ENCODE assay signal across 1 cellular context in genomic region chr9:21802418-21803000, GRCh38.
TF ChIP-seq lines count a peak whose summit lies in the region.

MTAP (plus strand) TSS chr9:21802636; CDS start chr9:21802749, 113 bp downstream.

TF ChIP-seq in HepG2, 621 proteins besides CTCF, POLR2A, EP300 and RAD21 (continued from another document and continues in another):
- TF ChIP-seq ZBTB40 (IDR thresholded peaks at IDR 0.05) (no peak; the same call in 1 of the 2 replicates), ZBTB40 (CRISPR knock-in tag; IDR thresholded peaks at IDR 0.05) (peak; percentile 86), ZNF24 (IDR thresholded peaks at IDR 0.05) (no peak), GATAD2A (CRISPR knock-in tag; IDR thresholded peaks at IDR 0.05) (0 out of 2 replicates have a peak, but pooled peaks have one; percentile 36), ZKSCAN5 (CRISPR knock-in tag; IDR thresholded peaks at IDR 0.05) (no peak), ZNF850 (CRISPR knock-in tag; conservative IDR thresholded peaks at IDR 0.05) (no peak), ZNF605 (CRISPR knock-in tag; IDR thresholded peaks at IDR 0.05) (no peak; the same call in 1 of the 2 replicates), PAWR (CRISPR knock-in tag; IDR thresholded peaks at IDR 0.05; ENCODE audit: borderline replicate concordance) (no peak), HIVEP1 (CRISPR knock-in tag; IDR thresholded peaks at IDR 0.05) (no peak), MEF2D (CRISPR knock-in tag; IDR thresholded peaks at IDR 0.05) (0 out of 2 replicates have a peak, but pooled peaks have one; percentile 33), ZBTB43 (CRISPR knock-in tag; conservative IDR thresholded peaks at IDR 0.05) (peak; percentile 39), ZNF567 (CRISPR knock-in tag; IDR thresholded peaks at IDR 0.05; ENCODE audit: borderline replicate concordance) (no peak), RFXANK (CRISPR knock-in tag; IDR thresholded peaks at IDR 0.05) (no peak), ELF4 (CRISPR knock-in tag; IDR thresholded peaks at IDR 0.05; ENCODE audit: borderline replicate concordance) (0 out of 2 replicates have a peak, but pooled peaks have one; percentile 49), ZBTB3 (CRISPR knock-in tag; IDR thresholded peaks at IDR 0.05; ENCODE audit: borderline replicate concordance, low read depth) (0 out of 2 replicates have a peak, but pooled peaks have one; percentile 56), ZNF781 (CRISPR knock-in tag; IDR thresholded peaks at IDR 0.05; ENCODE audit: borderline replicate concordance, not compliant biosample characterization) (no peak), ZNF124 (CRISPR knock-in tag; IDR thresholded peaks at IDR 0.05) (no peak), CREM (IDR thresholded peaks at IDR 0.05) (no peak; the same call in 1 of the 2 replicates), CREM (CRISPR knock-in tag; IDR thresholded peaks at IDR 0.05) (no peak), CEBPG (CRISPR knock-in tag; IDR thresholded peaks at IDR 0.05) (no peak), PHF21A (CRISPR knock-in tag; IDR thresholded peaks at IDR 0.05) (peak; percentile 54; the same call in 1 of the 2 replicates), SIX1 (CRISPR knock-in tag; IDR thresholded peaks at IDR 0.05; ENCODE audit: borderline replicate concordance) (no peak), DRAP1 (CRISPR knock-in tag; IDR thresholded peaks at IDR 0.05) (0 out of 2 replicates have a peak, but pooled peaks have one; percentile 47), NR2F1 (CRISPR knock-in tag; IDR thresholded peaks at IDR 0.05) (no peak), ZMYM3 (CRISPR knock-in tag; IDR thresholded peaks at IDR 0.05) (no peak), SAP130 (CRISPR knock-in tag; IDR thresholded peaks at IDR 0.05; ENCODE audit: low read depth) (peak; percentile 60; the same call in 1 of the 2 replicates), MZF1 (CRISPR knock-in tag; IDR thresholded peaks at IDR 0.05; ENCODE audit: borderline replicate concordance) (no peak), ZNF407 (CRISPR knock-in tag; IDR thresholded peaks at IDR 0.05; ENCODE audit: not compliant biosample characterization) (no peak), THAP7 (CRISPR knock-in tag; IDR thresholded peaks at IDR 0.05) (peak; percentile 89), ZFAT (CRISPR knock-in tag; conservative IDR thresholded peaks at IDR 0.05) (no peak), ATF4 (CRISPR knock-in tag; IDR thresholded peaks at IDR 0.05) (peak in 1 of 2 experiments; percentile 37; a peak in 2 of 4 replicates), NR1H2 (CRISPR knock-in tag; IDR thresholded peaks at IDR 0.05; ENCODE audit: borderline replicate concordance, low read depth) (no peak; the same call in 1 of the 2 replicates), ZNF367 (CRISPR knock-in tag; IDR thresholded peaks at IDR 0.05; ENCODE audit: borderline replicate concordance) (no peak; the same call in 1 of the 2 replicates), ZBTB7A (CRISPR knock-in tag; IDR thresholded peaks at IDR 0.05) (no peak), ZFYVE20 (CRISPR knock-in tag; IDR thresholded peaks at IDR 0.05; ENCODE audit: borderline replicate concordance, low read depth) (peak; percentile 88; the same call in 1 of the 2 replicates), ZBTB49 (CRISPR knock-in tag; IDR thresholded peaks at IDR 0.05; ENCODE audit: borderline replicate concordance) (no peak), SP140L (CRISPR knock-in tag; IDR thresholded peaks at IDR 0.05; ENCODE audit: borderline replicate concordance) (no peak), MTA3 (CRISPR knock-in tag; IDR thresholded peaks at IDR 0.05) (no peak)
